Comparison of ENCODE assay signal across 1 cellular context in the genomic region with DNA sequence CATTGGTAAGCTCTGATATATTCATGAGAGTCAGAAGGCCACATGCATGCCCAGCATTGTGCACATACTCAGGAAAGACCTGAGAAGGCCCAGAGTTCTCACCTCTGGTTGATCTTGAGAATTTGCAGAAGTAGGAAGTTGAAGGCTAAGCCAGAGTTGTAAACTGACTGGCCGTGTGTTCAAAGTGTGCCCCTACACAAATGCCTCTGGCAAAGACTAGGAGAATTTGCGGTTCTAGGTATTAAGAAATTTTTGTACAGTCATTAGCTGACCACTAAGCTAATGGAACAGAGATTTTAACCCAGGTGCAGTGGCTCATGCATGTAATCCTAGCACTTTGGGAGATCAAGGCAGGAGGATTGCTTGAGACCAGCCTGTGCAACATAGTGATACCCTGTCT.
TF ChIP-seq lines count a peak whose summit lies in the region.

No MANE protein-coding gene starts in this region.

TF ChIP-seq in GM12878, 131 proteins besides CTCF, POLR2A, EP300 and RAD21 (continued from another document and continues in another):
- no peak for TF ChIP-seq E4F1 (IDR thresholded peaks at IDR 0.05; ENCODE audit: borderline replicate concordance, partially characterized antibody)
- no peak for TF ChIP-seq MEF2A (IDR thresholded peaks at IDR 0.05; ENCODE audit: insufficient read depth, low read depth, low read length)
- no peak for TF ChIP-seq TCF3 (IDR thresholded peaks at IDR 0.05; ENCODE audit: borderline replicate concordance, insufficient read depth, low read depth, low read length)
- no peak for TF ChIP-seq CBX3 (IDR thresholded peaks at IDR 0.05; ENCODE audit: borderline replicate concordance, low read depth)
- TF ChIP-seq, protein P1, sequence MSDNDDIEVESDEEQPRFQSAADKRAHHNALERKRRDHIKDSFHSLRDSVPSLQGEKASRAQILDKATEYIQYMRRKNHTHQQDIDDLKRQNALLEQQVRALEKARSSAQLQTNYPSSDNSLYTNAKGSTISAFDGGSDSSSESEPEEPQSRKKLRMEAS (IDR thresholded peaks at IDR 0.05; ENCODE audit: low read depth, low read length): no peak
- TF ChIP-seq, protein P2, sequence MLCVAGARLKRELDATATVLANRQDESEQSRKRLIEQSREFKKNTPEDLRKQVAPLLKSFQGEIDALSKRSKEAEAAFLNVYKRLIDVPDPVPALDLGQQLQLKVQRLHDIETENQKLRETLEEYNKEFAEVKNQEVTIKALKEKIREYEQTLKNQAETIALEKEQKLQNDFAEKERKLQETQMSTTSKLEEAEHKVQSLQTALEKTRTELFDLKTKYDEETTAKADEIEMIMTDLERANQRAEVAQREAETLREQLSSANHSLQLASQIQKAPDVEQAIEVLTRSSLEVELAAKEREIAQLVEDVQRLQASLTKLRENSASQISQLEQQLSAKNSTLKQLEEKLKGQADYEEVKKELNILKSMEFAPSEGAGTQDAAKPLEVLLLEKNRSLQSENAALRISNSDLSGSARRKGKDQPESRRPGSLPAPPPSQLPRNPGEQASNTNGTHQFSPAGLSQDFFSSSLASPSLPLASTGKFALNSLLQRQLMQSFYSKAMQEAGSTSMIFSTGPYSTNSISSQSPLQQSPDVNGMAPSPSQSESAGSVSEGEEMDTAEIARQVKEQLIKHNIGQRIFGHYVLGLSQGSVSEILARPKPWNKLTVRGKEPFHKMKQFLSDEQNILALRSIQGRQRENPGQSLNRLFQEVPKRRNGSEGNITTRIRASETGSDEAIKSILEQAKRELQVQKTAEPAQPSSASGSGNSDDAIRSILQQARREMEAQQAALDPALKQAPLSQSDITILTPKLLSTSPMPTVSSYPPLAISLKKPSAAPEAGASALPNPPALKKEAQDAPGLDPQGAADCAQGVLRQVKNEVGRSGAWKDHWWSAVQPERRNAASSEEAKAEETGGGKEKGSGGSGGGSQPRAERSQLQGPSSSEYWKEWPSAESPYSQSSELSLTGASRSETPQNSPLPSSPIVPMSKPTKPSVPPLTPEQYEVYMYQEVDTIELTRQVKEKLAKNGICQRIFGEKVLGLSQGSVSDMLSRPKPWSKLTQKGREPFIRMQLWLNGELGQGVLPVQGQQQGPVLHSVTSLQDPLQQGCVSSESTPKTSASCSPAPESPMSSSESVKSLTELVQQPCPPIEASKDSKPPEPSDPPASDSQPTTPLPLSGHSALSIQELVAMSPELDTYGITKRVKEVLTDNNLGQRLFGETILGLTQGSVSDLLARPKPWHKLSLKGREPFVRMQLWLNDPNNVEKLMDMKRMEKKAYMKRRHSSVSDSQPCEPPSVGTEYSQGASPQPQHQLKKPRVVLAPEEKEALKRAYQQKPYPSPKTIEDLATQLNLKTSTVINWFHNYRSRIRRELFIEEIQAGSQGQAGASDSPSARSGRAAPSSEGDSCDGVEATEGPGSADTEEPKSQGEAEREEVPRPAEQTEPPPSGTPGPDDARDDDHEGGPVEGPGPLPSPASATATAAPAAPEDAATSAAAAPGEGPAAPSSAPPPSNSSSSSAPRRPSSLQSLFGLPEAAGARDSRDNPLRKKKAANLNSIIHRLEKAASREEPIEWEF (IDR thresholded peaks at IDR 0.05; ENCODE audit: insufficient replicate concordance, low read depth, low read length): no peak
- TF ChIP-seq IRF4 (IDR thresholded peaks at IDR 0.05; ENCODE audit: low read depth, low read length): no peak
- TF ChIP-seq ZBTB11 (CRISPR knock-in tag; IDR thresholded peaks at IDR 0.05): no peak
- TF ChIP-seq RELA (IDR thresholded peaks at IDR 0.05; ENCODE audit: borderline replicate concordance, partially characterized antibody): no peak
- TF ChIP-seq RUNX3 (IDR thresholded peaks at IDR 0.05; ENCODE audit: low read length): peak; percentile 50; the same call in 1 of the 2 replicates
- TF ChIP-seq, protein P3, sequence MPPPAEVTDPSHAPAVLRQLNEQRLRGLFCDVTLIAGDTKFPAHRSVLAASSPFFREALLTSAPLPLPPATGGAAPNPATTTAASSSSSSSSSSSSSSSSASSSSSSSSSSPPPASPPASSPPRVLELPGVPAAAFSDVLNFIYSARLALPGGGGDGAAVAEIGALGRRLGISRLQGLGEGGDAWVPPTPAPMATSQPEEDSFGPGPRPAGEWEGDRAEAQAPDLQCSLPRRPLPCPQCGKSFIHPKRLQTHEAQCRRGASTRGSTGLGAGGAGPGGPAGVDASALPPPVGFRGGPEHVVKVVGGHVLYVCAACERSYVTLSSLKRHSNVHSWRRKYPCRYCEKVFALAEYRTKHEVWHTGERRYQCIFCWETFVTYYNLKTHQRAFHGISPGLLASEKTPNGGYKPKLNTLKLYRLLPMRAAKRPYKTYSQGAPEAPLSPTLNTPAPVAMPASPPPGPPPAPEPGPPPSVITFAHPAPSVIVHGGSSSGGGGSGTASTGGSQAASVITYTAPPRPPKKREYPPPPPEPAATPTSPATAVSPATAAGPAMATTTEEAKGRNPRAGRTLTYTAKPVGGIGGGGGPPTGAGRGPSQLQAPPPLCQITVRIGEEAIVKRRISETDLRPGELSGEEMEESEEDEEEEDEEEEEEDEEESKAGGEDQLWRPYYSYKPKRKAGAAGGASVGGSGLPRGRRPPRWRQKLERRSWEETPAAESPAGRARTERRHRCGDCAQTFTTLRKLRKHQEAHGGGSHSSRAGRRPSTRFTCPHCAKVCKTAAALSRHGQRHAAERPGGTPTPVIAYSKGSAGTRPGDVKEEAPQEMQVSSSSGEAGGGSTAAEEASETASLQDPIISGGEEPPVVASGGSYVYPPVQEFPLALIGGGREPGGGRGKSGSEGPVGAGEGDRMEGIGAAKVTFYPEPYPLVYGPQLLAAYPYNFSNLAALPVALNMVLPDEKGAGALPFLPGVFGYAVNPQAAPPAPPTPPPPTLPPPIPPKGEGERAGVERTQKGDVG (CRISPR knock-in tag; IDR thresholded peaks at IDR 0.05): no peak
- TF ChIP-seq NFIC (IDR thresholded peaks at IDR 0.05; ENCODE audit: low read depth, low read length): 0 out of 2 replicates have a peak, but pooled peaks have one; percentile 13
- no peak for TF ChIP-seq RBBP5 (conservative IDR thresholded peaks at IDR 0.05)
- TF ChIP-seq SRF (IDR thresholded peaks at IDR 0.05; ENCODE audit: low read depth in 2 of 2, low read length in 2 of 2): no peak
- no peak for TF ChIP-seq CEBPB (IDR thresholded peaks at IDR 0.05; ENCODE audit: borderline replicate concordance in 1 of 2, low read depth in 2 of 2, low read length in 2 of 2)
- TF ChIP-seq, protein P4, sequence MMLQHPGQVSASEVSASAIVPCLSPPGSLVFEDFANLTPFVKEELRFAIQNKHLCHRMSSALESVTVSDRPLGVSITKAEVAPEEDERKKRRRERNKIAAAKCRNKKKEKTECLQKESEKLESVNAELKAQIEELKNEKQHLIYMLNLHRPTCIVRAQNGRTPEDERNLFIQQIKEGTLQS (IDR thresholded peaks at IDR 0.05; ENCODE audit: borderline replicate concordance, extremely low read depth, low read depth, low read length): no peak
- TF ChIP-seq, protein P5, sequence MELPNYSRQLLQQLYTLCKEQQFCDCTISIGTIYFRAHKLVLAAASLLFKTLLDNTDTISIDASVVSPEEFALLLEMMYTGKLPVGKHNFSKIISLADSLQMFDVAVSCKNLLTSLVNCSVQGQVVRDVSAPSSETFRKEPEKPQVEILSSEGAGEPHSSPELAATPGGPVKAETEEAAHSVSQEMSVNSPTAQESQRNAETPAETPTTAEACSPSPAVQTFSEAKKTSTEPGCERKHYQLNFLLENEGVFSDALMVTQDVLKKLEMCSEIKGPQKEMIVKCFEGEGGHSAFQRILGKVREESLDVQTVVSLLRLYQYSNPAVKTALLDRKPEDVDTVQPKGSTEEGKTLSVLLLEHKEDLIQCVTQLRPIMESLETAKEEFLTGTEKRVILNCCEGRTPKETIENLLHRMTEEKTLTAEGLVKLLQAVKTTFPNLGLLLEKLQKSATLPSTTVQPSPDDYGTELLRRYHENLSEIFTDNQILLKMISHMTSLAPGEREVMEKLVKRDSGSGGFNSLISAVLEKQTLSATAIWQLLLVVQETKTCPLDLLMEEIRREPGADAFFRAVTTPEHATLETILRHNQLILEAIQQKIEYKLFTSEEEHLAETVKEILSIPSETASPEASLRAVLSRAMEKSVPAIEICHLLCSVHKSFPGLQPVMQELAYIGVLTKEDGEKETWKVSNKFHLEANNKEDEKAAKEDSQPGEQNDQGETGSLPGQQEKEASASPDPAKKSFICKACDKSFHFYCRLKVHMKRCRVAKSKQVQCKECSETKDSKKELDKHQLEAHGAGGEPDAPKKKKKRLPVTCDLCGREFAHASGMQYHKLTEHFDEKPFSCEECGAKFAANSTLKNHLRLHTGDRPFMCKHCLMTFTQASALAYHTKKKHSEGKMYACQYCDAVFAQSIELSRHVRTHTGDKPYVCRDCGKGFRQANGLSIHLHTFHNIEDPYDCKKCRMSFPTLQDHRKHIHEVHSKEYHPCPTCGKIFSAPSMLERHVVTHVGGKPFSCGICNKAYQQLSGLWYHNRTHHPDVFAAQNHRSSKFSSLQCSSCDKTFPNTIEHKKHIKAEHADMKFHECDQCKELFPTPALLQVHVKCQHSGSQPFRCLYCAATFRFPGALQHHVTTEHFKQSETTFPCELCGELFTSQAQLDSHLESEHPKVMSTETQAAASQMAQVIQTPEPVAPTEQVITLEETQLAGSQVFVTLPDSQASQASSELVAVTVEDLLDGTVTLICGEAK (IDR thresholded peaks at IDR 0.05; ENCODE audit: borderline replicate concordance): no peak
- TF ChIP-seq JUNB (IDR thresholded peaks at IDR 0.05): 0 out of 2 replicates have a peak, but pooled peaks have one; percentile 7
- TF ChIP-seq, protein P6, sequence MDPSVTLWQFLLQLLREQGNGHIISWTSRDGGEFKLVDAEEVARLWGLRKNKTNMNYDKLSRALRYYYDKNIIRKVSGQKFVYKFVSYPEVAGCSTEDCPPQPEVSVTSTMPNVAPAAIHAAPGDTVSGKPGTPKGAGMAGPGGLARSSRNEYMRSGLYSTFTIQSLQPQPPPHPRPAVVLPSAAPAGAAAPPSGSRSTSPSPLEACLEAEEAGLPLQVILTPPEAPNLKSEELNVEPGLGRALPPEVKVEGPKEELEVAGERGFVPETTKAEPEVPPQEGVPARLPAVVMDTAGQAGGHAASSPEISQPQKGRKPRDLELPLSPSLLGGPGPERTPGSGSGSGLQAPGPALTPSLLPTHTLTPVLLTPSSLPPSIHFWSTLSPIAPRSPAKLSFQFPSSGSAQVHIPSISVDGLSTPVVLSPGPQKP (IDR thresholded peaks at IDR 0.05; ENCODE audit: low read depth, low read length): no peak
- no peak for TF ChIP-seq HCFC1 (IDR thresholded peaks at IDR 0.05; ENCODE audit: low read length)
- no peak for TF ChIP-seq BHLHE40 (IDR thresholded peaks at IDR 0.05; ENCODE audit: borderline replicate concordance in 1 of 2, low read depth in 2 of 2, low read length in 1 of 2)
- TF ChIP-seq TAF1 (IDR thresholded peaks at IDR 0.05; ENCODE audit: borderline replicate concordance, low read depth, low read length): no peak
- TF ChIP-seq NR2C1 (IDR thresholded peaks at IDR 0.05): no peak
- TF ChIP-seq ATF2 (IDR thresholded peaks at IDR 0.05; ENCODE audit: low read length): 0 out of 2 replicates have a peak, but pooled peaks have one; percentile 20
- TF ChIP-seq EED (IDR thresholded peaks at IDR 0.05; ENCODE audit: low read depth): peak; percentile 47; the same call in 1 of the 2 replicates
- TF ChIP-seq NFXL1 (IDR thresholded peaks at IDR 0.05; ENCODE audit: borderline replicate concordance): no peak
- TF ChIP-seq SMARCA5 (IDR thresholded peaks at IDR 0.05): no peak
